32 cellular contexts compared by ENCODE assay signal in genomic region chrX:82224961-82225360, GRCh38.
"Had no signal": no experiment of that assay in that cellular context is flagged by ENCODE, and none has a peak within 500 bp of the region (broad histone marks: within the 10 kb centered on the region; RNA-seq: fewer than 3 reads in every experiment).

No MANE protein-coding gene starts in this region.

- H3K4me3 Mint-ChIP-seq: activated B cell treated with CpG ODN at 0.5 μM for 24 hours; activated CD8-positive, alpha-beta T cell treated with anti-CD3 and anti-CD28 coated beads, Interleukin-2, amount 10 ng/mL, durations not matched to agents 7 days and 5 days; activated naive CD4-positive, alpha-beta T cell treated with anti-CD3 and anti-CD28 coated beads, Interleukin-2, amount 10 ng/mL, durations not matched to agents 7 days and 5 days; activated naive CD8-positive, alpha-beta T cell treated with anti-CD3 and anti-CD28 coated beads, Interleukin-2, amount 10 ng/mL, durations not matched to agents 7 days and 5 days; activated T-cell treated with anti-CD3 and anti-CD28 coated beads, Interleukin-2, amount 50 U/mL, for 24 hours; activated T-cell treated with anti-CD3 and anti-CD28 coated beads, Interleukin-2, amount 50 U/mL, for 72 hours; central memory CD8-positive, alpha-beta T cell; effector memory CD8-positive, alpha-beta T cell; T-helper 17 cell; T-helper 2 cell treated with Interferon-gamma antibody and Interleukin-4, amounts not matched to agents 5 μg/mL and 100 μg/mL, for 36 hours had no signal

- H3K4me1 ChIP-seq: ascending aorta, esophagus squamous epithelium, gastroesophageal sphincter had no signal

- DNase-seq: activated B cell treated with CpG ODN at 0.5 μM for 24 hours; activated CD4-positive, alpha-beta T cell treated with anti-CD3 and anti-CD28 coated beads for 48 hours; activated CD4-positive, alpha-beta T cell treated with anti-CD3 and anti-CD28 coated beads, Interleukin-2, amount 50 U/mL, for 1 hour; activated CD4-positive, alpha-beta T cell treated with anti-CD3 and anti-CD28 coated beads, Interleukin-2, amount 50 U/mL, for 48 hours; activated CD8-positive, alpha-beta memory T cell treated with anti-CD3 and anti-CD28 coated beads, Interleukin-2, amount 50 U/mL, for 48 hours; activated CD8-positive, alpha-beta T cell treated with anti-CD3 and anti-CD28 coated beads, Interleukin-2, amount 10 ng/mL, durations not matched to agents 7 days and 5 days; activated gamma-delta T cell; activated naive CD4-positive, alpha-beta T cell; activated naive CD4-positive, alpha-beta T cell treated with anti-CD3 and anti-CD28 coated beads, Interleukin-2, amount 10 ng/mL, durations not matched to agents 7 days and 5 days; activated naive CD8-positive, alpha-beta T cell treated with anti-CD3 and anti-CD28 coated beads, Interleukin-2, amount 10 ng/mL, durations not matched to agents 7 days and 5 days; activated T-cell treated with anti-CD3 and anti-CD28 coated beads for 4 hours; activated T-cell treated with anti-CD3 and anti-CD28 coated beads, Interleukin-2, amount 50 U/mL, for 24 hours; activated T-cell treated with anti-CD3 and anti-CD28 coated beads, Interleukin-2, amount 50 U/mL, for 72 hours; brain microvascular endothelial cell; cortex of kidney; dermis blood vessel endothelial cell; effector CD4-positive, alpha-beta T cell; effector memory CD8-positive, alpha-beta T cell; erythroblast; esophagus squamous epithelium; foreskin melanocyte; T-helper 1 cell; T-helper 17 cell; T1000; WERI-Rb-1 had no signal

- H3K27ac ChIP-seq: ascending aorta, brain microvascular endothelial cell, esophagus squamous epithelium, gastroesophageal sphincter, WERI-Rb-1 had no signal

- H3K27me3 Mint-ChIP-seq: activated B cell treated with CpG ODN at 0.5 μM for 24 hours; activated naive CD4-positive, alpha-beta T cell treated with anti-CD3 and anti-CD28 coated beads, Interleukin-2, amount 10 ng/mL, durations not matched to agents 7 days and 5 days; activated naive CD8-positive, alpha-beta T cell treated with anti-CD3 and anti-CD28 coated beads, Interleukin-2, amount 10 ng/mL, durations not matched to agents 7 days and 5 days; central memory CD8-positive, alpha-beta T cell; effector memory CD8-positive, alpha-beta T cell; T-helper 17 cell had no signal

- H3K36me3 ChIP-seq: ascending aorta, brain microvascular endothelial cell, esophagus squamous epithelium, gastroesophageal sphincter, WERI-Rb-1 had no signal

- FAIRE-seq: bronchial epithelial cell had no signal

- H3K27ac Mint-ChIP-seq: activated B cell treated with CpG ODN at 0.5 μM for 24 hours; activated CD8-positive, alpha-beta T cell treated with anti-CD3 and anti-CD28 coated beads, Interleukin-2, amount 10 ng/mL, durations not matched to agents 7 days and 5 days; activated naive CD4-positive, alpha-beta T cell treated with anti-CD3 and anti-CD28 coated beads, Interleukin-2, amount 10 ng/mL, durations not matched to agents 7 days and 5 days; activated naive CD4-positive, alpha-beta T cell treated with anti-CD3 and anti-CD28 coated beads, Interleukin-2, amount 50 U/mL, for 72 hours; activated naive CD8-positive, alpha-beta T cell treated with anti-CD3 and anti-CD28 coated beads, Interleukin-2, amount 10 ng/mL, durations not matched to agents 7 days and 5 days; activated T-cell treated with anti-CD3 and anti-CD28 coated beads, Interleukin-2, amount 50 U/mL, for 24 hours; activated T-cell treated with anti-CD3 and anti-CD28 coated beads, Interleukin-2, amount 50 U/mL, for 72 hours; effector memory CD8-positive, alpha-beta T cell; T-helper 17 cell; T-helper 2 cell treated with Interferon-gamma antibody and Interleukin-4, amounts not matched to agents 5 μg/mL and 100 μg/mL, for 36 hours had no signal

- H3K4me3 ChIP-seq: ascending aorta, esophagus squamous epithelium, gastroesophageal sphincter had no signal

- H3K36me3 Mint-ChIP-seq: activated naive CD4-positive, alpha-beta T cell treated with anti-CD3 and anti-CD28 coated beads, Interleukin-2, amount 10 ng/mL, durations not matched to agents 7 days and 5 days; activated naive CD4-positive, alpha-beta T cell treated with anti-CD3 and anti-CD28 coated beads, Interleukin-2, amount 50 U/mL, for 72 hours; activated naive CD8-positive, alpha-beta T cell treated with anti-CD3 and anti-CD28 coated beads, Interleukin-2, amount 10 ng/mL, durations not matched to agents 7 days and 5 days had no signal

- H3K9me3 Mint-ChIP-seq: activated B cell treated with CpG ODN at 0.5 μM for 24 hours; activated naive CD4-positive, alpha-beta T cell treated with anti-CD3 and anti-CD28 coated beads, Interleukin-2, amount 10 ng/mL, durations not matched to agents 7 days and 5 days; activated naive CD4-positive, alpha-beta T cell treated with anti-CD3 and anti-CD28 coated beads, Interleukin-2, amount 50 U/mL, for 72 hours; activated naive CD8-positive, alpha-beta T cell treated with anti-CD3 and anti-CD28 coated beads, Interleukin-2, amount 10 ng/mL, durations not matched to agents 7 days and 5 days; central memory CD8-positive, alpha-beta T cell; effector memory CD8-positive, alpha-beta T cell; T-helper 2 cell treated with Interferon-gamma antibody and Interleukin-4, amounts not matched to agents 5 μg/mL and 100 μg/mL, for 36 hours had no signal

- H3K9me3 ChIP-seq: ascending aorta, esophagus squamous epithelium, gastroesophageal sphincter had no signal

- ATAC-seq: activated CD4-positive, CD25-positive, alpha-beta regulatory T cell treated with anti-CD3 and anti-CD28 coated beads, Interleukin-2, amount 50 U/mL, for 24 hours; activated CD8-positive, alpha-beta T cell treated with anti-CD3 and anti-CD28 coated beads, Interleukin-2, amount 10 ng/mL, durations not matched to agents 7 days and 5 days; activated naive CD4-positive, alpha-beta T cell treated with anti-CD3 and anti-CD28 coated beads, Interleukin-2, amount 50 U/mL, for 72 hours; activated T-cell treated with anti-CD3 and anti-CD28 coated beads, Interleukin-2, amount 50 U/mL, for 72 hours; effector memory CD8-positive, alpha-beta T cell; gastroesophageal sphincter; T-helper 17 cell had no signal

- H3K27me3 ChIP-seq: ascending aorta, brain microvascular endothelial cell, esophagus squamous epithelium, gastroesophageal sphincter had no signal

- H3K4me1 Mint-ChIP-seq: activated B cell treated with CpG ODN at 0.5 μM for 24 hours; activated naive CD4-positive, alpha-beta T cell treated with anti-CD3 and anti-CD28 coated beads, Interleukin-2, amount 10 ng/mL, durations not matched to agents 7 days and 5 days; activated naive CD8-positive, alpha-beta T cell treated with anti-CD3 and anti-CD28 coated beads, Interleukin-2, amount 10 ng/mL, durations not matched to agents 7 days and 5 days; central memory CD8-positive, alpha-beta T cell; T-helper 17 cell had no signal
